19 cellular contexts compared by ENCODE assay signal in the genomic region with DNA sequence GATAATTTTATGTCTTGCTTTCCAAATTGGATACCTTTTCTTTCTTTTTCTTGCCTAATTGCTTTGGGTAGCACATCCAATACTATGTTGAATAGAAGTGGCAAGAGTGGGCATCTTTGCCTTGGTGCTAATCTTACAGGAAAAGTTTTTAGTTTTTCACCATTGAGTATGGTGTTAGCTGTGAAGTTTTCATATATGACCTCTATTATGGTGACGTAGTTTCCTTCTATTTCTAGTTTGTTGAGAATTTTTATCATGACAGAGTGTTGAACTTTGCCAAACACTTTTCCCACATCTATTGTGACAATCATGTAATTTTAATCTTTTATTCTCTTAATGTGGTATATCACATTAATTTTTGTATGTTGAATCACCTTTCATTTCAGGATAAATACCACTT.
A peak's percentile ranks its signal among the peaks of the same experiment; 100 is the strongest.
DNase-seq lines count a peak whose midpoint lies in the region; ATAC-seq, FAIRE-seq and TF ChIP-seq lines count a peak whose summit lies in the region.
"Had no signal": no experiment of that assay in that cellular context is flagged by ENCODE, and none has a peak within 500 bp of the region (broad histone marks: within the 10 kb centered on the region; RNA-seq: fewer than 3 reads in every experiment).

No MANE protein-coding gene starts in this region.

- 0% methylated on average over 1 of the region's 1 CpG for WGBS in HepG2 (ENCODE audit: low lambda C conversion rate)
- 64% methylated on average over 1 of the region's 1 CpG for WGBS in right lobe of liver (ENCODE audit: insufficient coverage, low coverage, low lambda C conversion rate, missing lambda C conversion rate)
- WGBS in adrenal gland, 4 donors, result 84 to 93% (median 88%) methylated on average over 1 of the region's 1 CpG

- H3K9me3 ChIP-seq in HepG2 (ENCODE audit: low read length), result no peaks in the 10 kb centered on the region
- no peaks in the 10 kb centered on the region for H3K9me3 ChIP-seq in right lobe of liver
- peaks cover 0 to 6% (median 2%) of the 10 kb centered on the region in 3 donors for H3K9me3 ChIP-seq in adrenal gland (replicated peaks in 1 of 3)

- no peaks in the 10 kb centered on the region for H3K79me2 ChIP-seq in HepG2 (ENCODE audit: insufficient read depth, low read length)

- POLR2A ChIA-PET in HepG2 (lab: Yijun Ruan, JAX), result no interaction called here

- H4K20me1 ChIP-seq in HepG2 (ENCODE audit: insufficient read depth, low read length), result no peaks in the 10 kb centered on the region

- BruUV-seq in HepG2 (replicated peaks; lab: Mats Ljungman, UMichigan), result no TSS peak

- no peak overlapping the region for H2AFZ ChIP-seq in HepG2 (ENCODE audit: low read length)
- H2AFZ ChIP-seq: GM23248 had no signal

- TF ChIP-seq RAD21 in HepG2 (CRISPR knock-in tag; IDR thresholded peaks at IDR 0.05), result no peak

- DNase-seq in HepG2 (ENCODE audit: low spot score), result no peak
- DNase-seq in right lobe of liver, result no peak
- no peak for DNase-seq in immature natural killer cell
- no peak for DNase-seq in natural killer cell treated with Interleukin-12 subunit alpha and Interleukin-12 subunit beta and Interleukin-15 and Interleukin-18, amount 100 ng/mL, for 72 hours (ENCODE audit: low spot score)
- no peak for DNase-seq in adrenal gland
- no peak for DNase-seq in NCI-H146 treated with DMSO at 0.1 percent for 48 hours (lab: John Stamatoyannopoulos, UW; ENCODE audit: unreplicated experiment)
- DNase-seq: CD4-positive, CD25-positive, alpha-beta regulatory T cell; CD8-positive, alpha-beta T cell; DMS 273 treated with DMSO at 0.1 percent for 48 hours; DMS79; EL; GDM1; GM23248; H7; HCEC 1CT had no signal

- peaks cover 0 to 7% (median 2%) of the 10 kb centered on the region in 3 donors for H3K36me3 Mint-ChIP-seq in immature natural killer cell
- peaks cover 42% of the 10 kb centered on the region for H3K36me3 Mint-ChIP-seq in natural killer cell treated with Interleukin-12 subunit alpha and Interleukin-12 subunit beta and Interleukin-15 and Interleukin-18, amount 100 ng/mL, for 72 hours
- H3K36me3 Mint-ChIP-seq: CD4-positive, CD25-positive, alpha-beta regulatory T cell; CD8-positive, alpha-beta T cell had no signal

- H3K9ac ChIP-seq in HepG2 (ENCODE audit: insufficient read depth, low read depth, low read length), result no peak overlapping the region
- H3K9ac ChIP-seq: GM23248 had no signal

- peak overlapping the region in 3 of 5 donors; percentile 42 to 83 (median 79) for H3K4me3 Mint-ChIP-seq in immature natural killer cell
- H3K4me3 Mint-ChIP-seq in natural killer cell treated with Interleukin-12 subunit alpha and Interleukin-12 subunit beta and Interleukin-15 and Interleukin-18, amount 100 ng/mL, for 72 hours, result peak overlapping the region; percentile 92
- H3K4me3 Mint-ChIP-seq: CD4-positive, CD25-positive, alpha-beta regulatory T cell; CD8-positive, alpha-beta T cell had no signal

- H3K27me3 Mint-ChIP-seq in immature natural killer cell (ENCODE audit: low read depth in 3 of 3), result peaks cover 0 to 3% (median 0%) of the 10 kb centered on the region in 3 donors
- H3K27me3 Mint-ChIP-seq in natural killer cell treated with Interleukin-12 subunit alpha and Interleukin-12 subunit beta and Interleukin-15 and Interleukin-18, amount 100 ng/mL, for 72 hours, result no peaks in the 10 kb centered on the region
- H3K27me3 Mint-ChIP-seq: CD4-positive, CD25-positive, alpha-beta regulatory T cell had no signal

- TF ChIP-seq CTCF in HepG2 (CRISPR knock-in tag; IDR thresholded peaks at IDR 0.05), result no peak
- no peak for TF ChIP-seq CTCF in right lobe of liver (IDR thresholded peaks at IDR 0.05)
- no peak for TF ChIP-seq CTCF in adrenal gland (IDR thresholded peaks at IDR 0.05)

- H3K4me2 ChIP-seq in HepG2 (ENCODE audit: low read depth, low read length), result no peak overlapping the region

- H3K4me3 ChIP-seq in HepG2 (replicated peaks in 1 of 3; ENCODE audit: insufficient read depth in 1 of 3, low read depth in 2 of 3, low read length in 3 of 3) (no peak overlapping the region), right lobe of liver (no peak overlapping the region), adrenal gland (no peak overlapping the region)
- H3K4me3 ChIP-seq: GM12878, GM23248 had no signal

- peaks cover 54 to 62% of the 10 kb centered on the region in 2 donors for H3K4me1 Mint-ChIP-seq in immature natural killer cell
- peaks cover 43 to 62% of the 10 kb centered on the region in 2 donors for H3K4me1 Mint-ChIP-seq in natural killer cell treated with Interleukin-12 subunit alpha and Interleukin-12 subunit beta and Interleukin-15 and Interleukin-18, amount 100 ng/mL, for 72 hours (ENCODE audit: low read depth in 2 of 2)
- H3K4me1 Mint-ChIP-seq: CD4-positive, CD25-positive, alpha-beta regulatory T cell had no signal

- in situ Hi-C loops in HepG2 (cut with HindIII; ENCODE audit: extremely low pct_ligation_motif_present, low pct_unique_long_range_greater_than_20kb), result no loop called here

- no peaks in the 10 kb centered on the region for H3K27me3 ChIP-seq in HepG2 (ENCODE audit: control insufficient read depth in 1 of 2, insufficient read depth in 2 of 2, low read length in 2 of 2)
- no peaks in the 10 kb centered on the region for H3K27me3 ChIP-seq in right lobe of liver
- H3K27me3 ChIP-seq in adrenal gland, result peaks cover 4% of the 10 kb centered on the region

- TF ChIP-seq POLR2A in HepG2 (IDR thresholded peaks at IDR 0.05; ENCODE audit: insufficient read depth in 1 of 2, low read depth in 2 of 2, low read length in 2 of 2) (no peak), right lobe of liver (IDR thresholded peaks at IDR 0.05) (no peak), adrenal gland (IDR thresholded peaks at IDR 0.05) (no peak)

- no peak for FAIRE-seq in HepG2 (lab: Jason Lieb, UNC)
- FAIRE-seq: D721Med, GM19239 had no signal

- intact Hi-C loops in HepG2 (cut with micrococcal nuclease; ENCODE audit: unreplicated experiment), result no loop called here
- intact Hi-C loops in right lobe of liver (cut with DNase I), result no loop called here
- intact Hi-C loops in adrenal gland (cut with DNase I), result no loop called here

- H3K36me3 ChIP-seq in HepG2 (replicated peaks in 1 of 2; ENCODE audit: control insufficient read depth in 1 of 2, insufficient read depth in 2 of 2, low read length in 2 of 2) (no peaks in the 10 kb centered on the region), right lobe of liver (no peaks in the 10 kb centered on the region), adrenal gland (replicated peaks in 1 of 2) (no peaks in the 10 kb centered on the region)

- no peak overlapping the region for H3K27ac ChIP-seq in HepG2 (ENCODE audit: extremely low read length, insufficient read depth, low read length)
- H3K27ac ChIP-seq in right lobe of liver, result no peak overlapping the region
- H3K27ac ChIP-seq in adrenal gland, result no peak overlapping the region
- H3K27ac ChIP-seq: C4-2B, GM23248 had no signal

- H3K9me3 Mint-ChIP-seq in immature natural killer cell, result peaks cover 3 to 23% (median 14%) of the 10 kb centered on the region in 6 donors
- peaks cover 5% of the 10 kb centered on the region for H3K9me3 Mint-ChIP-seq in natural killer cell treated with Interleukin-12 subunit alpha and Interleukin-12 subunit beta and Interleukin-15 and Interleukin-18, amount 100 ng/mL, for 72 hours

- ATAC-seq in HepG2 (no peak), right lobe of liver (no peak)
- no peak for ATAC-seq in natural killer cell treated with Interleukin-12 subunit alpha and Interleukin-12 subunit beta and Interleukin-15 and Interleukin-18, amount 100 ng/mL, for 72 hours
- ATAC-seq: CD8-positive, alpha-beta T cell had no signal

- H3K4me1 ChIP-seq in HepG2 (ENCODE audit: insufficient read depth, low read length), result no peaks in the 10 kb centered on the region
- H3K4me1 ChIP-seq in right lobe of liver, result no peaks in the 10 kb centered on the region
- H3K4me1 ChIP-seq in adrenal gland (replicated peaks in 1 of 2), result no peaks in the 10 kb centered on the region

- TF ChIP-seq EP300 in HepG2 (IDR thresholded peaks at IDR 0.05; ENCODE audit: low read depth in 2 of 2, low read length in 2 of 2) (no peak), HepG2 (CRISPR knock-in tag; IDR thresholded peaks at IDR 0.05; ENCODE audit: borderline replicate concordance) (no peak)

- CTCF ChIA-PET in HepG2 (lab: Yijun Ruan, JAX; ENCODE audit: low intra/inter-chr PET ratio, low total read pairs), result no interaction called here

- H3K27ac Mint-ChIP-seq in immature natural killer cell, result peak overlapping the region; percentile 64 to 92 (median 88)
- peak overlapping the region; percentile 88 to 97 for H3K27ac Mint-ChIP-seq in natural killer cell treated with Interleukin-12 subunit alpha and Interleukin-12 subunit beta and Interleukin-15 and Interleukin-18, amount 100 ng/mL, for 72 hours
- H3K27ac Mint-ChIP-seq: CD4-positive, CD25-positive, alpha-beta regulatory T cell; CD8-positive, alpha-beta T cell had no signal

TF ChIP-seq in HepG2, 621 proteins besides CTCF, POLR2A, EP300 and RAD21:
- TF ChIP-seq ZNF432 (CRISPR knock-in tag; IDR thresholded peaks at IDR 0.05; ENCODE audit: borderline replicate concordance) (no peak), ATF7 (IDR thresholded peaks at IDR 0.05) (0 out of 2 replicates have a peak, but pooled peaks have one; percentile 37), ATF7 (CRISPR knock-in tag; IDR thresholded peaks at IDR 0.05) (no peak), CREB1 (IDR thresholded peaks at IDR 0.05) (peak; percentile 77), CREB1 (CRISPR knock-in tag; IDR thresholded peaks at IDR 0.05) (no peak)
